Comparison of ENCODE assay signal across 2 cellular contexts in the genomic region with DNA sequence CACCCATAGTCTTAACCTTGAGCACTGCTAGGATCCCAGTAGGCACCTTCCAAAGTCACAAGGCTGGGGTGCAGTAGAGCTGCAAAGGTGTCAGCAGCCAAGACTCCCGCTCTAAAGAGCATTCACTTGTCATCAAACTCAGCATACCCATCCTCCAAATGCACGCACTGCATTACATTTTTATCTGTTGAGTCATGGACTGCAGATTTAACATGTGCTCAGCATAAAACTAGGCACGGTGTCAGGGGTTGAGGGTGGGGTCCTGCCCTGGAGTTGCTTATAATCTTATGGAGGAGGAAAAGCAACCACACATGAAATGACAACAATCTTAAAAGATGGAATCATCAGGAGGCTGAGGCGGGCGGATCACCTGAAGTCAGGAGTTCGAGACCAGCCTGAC.
A peak's percentile ranks its signal among the peaks of the same experiment; 100 is the strongest.
TF ChIP-seq lines count a peak whose summit lies in the region.

No MANE protein-coding gene starts in this region.

TF ChIP-seq in IMR-90, 13 proteins besides CTCF, POLR2A, EP300 and RAD21:
- TF ChIP-seq, protein P1, sequence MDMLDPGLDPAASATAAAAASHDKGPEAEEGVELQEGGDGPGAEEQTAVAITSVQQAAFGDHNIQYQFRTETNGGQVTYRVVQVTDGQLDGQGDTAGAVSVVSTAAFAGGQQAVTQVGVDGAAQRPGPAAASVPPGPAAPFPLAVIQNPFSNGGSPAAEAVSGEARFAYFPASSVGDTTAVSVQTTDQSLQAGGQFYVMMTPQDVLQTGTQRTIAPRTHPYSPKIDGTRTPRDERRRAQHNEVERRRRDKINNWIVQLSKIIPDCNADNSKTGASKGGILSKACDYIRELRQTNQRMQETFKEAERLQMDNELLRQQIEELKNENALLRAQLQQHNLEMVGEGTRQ (IDR thresholded peaks at IDR 0.05; ENCODE audit: low read depth, low read length): no peak
- TF ChIP-seq MAFK (IDR thresholded peaks at IDR 0.05; ENCODE audit: low read depth, low read length): peak; percentile 30; the same call in 1 of the 2 replicates

TF ChIP-seq in K562, 482 proteins besides CTCF, POLR2A, EP300 and RAD21:
- TF ChIP-seq EGR1 (conservative IDR thresholded peaks at IDR 0.05): no peak
- TF ChIP-seq, protein P2, sequence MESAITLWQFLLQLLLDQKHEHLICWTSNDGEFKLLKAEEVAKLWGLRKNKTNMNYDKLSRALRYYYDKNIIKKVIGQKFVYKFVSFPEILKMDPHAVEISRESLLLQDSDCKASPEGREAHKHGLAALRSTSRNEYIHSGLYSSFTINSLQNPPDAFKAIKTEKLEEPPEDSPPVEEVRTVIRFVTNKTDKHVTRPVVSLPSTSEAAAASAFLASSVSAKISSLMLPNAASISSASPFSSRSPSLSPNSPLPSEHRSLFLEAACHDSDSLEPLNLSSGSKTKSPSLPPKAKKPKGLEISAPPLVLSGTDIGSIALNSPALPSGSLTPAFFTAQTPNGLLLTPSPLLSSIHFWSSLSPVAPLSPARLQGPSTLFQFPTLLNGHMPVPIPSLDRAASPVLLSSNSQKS (CRISPR knock-in tag; IDR thresholded peaks at IDR 0.05): no peak
- TF ChIP-seq MBD2 (IDR thresholded peaks at IDR 0.05; ENCODE audit: borderline replicate concordance, low read depth): no peak
- TF ChIP-seq, protein P3, sequence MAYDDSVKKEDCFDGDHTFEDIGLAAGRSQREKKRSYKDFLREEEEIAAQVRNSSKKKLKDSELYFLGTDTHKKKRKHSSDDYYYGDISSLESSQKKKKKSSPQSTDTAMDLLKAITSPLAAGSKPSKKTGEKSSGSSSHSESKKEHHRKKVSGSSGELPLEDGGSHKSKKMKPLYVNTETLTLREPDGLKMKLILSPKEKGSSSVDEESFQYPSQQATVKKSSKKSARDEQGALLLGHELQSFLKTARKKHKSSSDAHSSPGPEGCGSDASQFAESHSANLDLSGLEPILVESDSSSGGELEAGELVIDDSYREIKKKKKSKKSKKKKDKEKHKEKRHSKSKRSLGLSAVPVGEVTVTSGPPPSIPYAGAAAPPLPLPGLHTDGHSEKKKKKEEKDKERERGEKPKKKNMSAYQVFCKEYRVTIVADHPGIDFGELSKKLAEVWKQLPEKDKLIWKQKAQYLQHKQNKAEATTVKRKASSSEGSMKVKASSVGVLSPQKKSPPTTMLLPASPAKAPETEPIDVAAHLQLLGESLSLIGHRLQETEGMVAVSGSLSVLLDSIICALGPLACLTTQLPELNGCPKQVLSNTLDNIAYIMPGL (CRISPR knock-in tag; IDR thresholded peaks at IDR 0.05): no peak
- TF ChIP-seq CC2D1A (IDR thresholded peaks at IDR 0.05): no peak
- TF ChIP-seq MAFF (IDR thresholded peaks at IDR 0.05; ENCODE audit: low read length): peak; percentile 18; the same call in 1 of the 2 replicates
- TF ChIP-seq ZNF175 (CRISPR knock-in tag; IDR thresholded peaks at IDR 0.05; ENCODE audit: low read depth): no peak
- no peak for TF ChIP-seq POLR2G (IDR thresholded peaks at IDR 0.05; ENCODE audit: low read depth, low read length)
- no peak for TF ChIP-seq ERF (CRISPR knock-in tag; IDR thresholded peaks at IDR 0.05)
- TF ChIP-seq SREBF1 (IDR thresholded peaks at IDR 0.05; ENCODE audit: borderline replicate concordance, low read depth, low read length): no peak
- no peak for TF ChIP-seq NR3C1 (CRISPR knock-in tag; IDR thresholded peaks at IDR 0.05)
- TF ChIP-seq POLR2AphosphoS5 (IDR thresholded peaks at IDR 0.05; ENCODE audit: control insufficient read depth, insufficient read depth, low read depth, low read length): no peak
- TF ChIP-seq DPF2 (IDR thresholded peaks at IDR 0.05): no peak
- TF ChIP-seq HDAC1 (IDR thresholded peaks at IDR 0.05): no peak
- no peak for TF ChIP-seq ZNF766 (CRISPR knock-in tag; conservative IDR thresholded peaks at IDR 0.05)
- TF ChIP-seq ZNF316 (IDR thresholded peaks at IDR 0.05): peak; percentile 80
- no peak for TF ChIP-seq MYBL2 (IDR thresholded peaks at IDR 0.05; ENCODE audit: low read depth)
- no peak for TF ChIP-seq MYBL2 (CRISPR knock-in tag; IDR thresholded peaks at IDR 0.05; ENCODE audit: borderline replicate concordance)
- no peak for TF ChIP-seq SMARCE1 (IDR thresholded peaks at IDR 0.05)
- TF ChIP-seq, protein P4, sequence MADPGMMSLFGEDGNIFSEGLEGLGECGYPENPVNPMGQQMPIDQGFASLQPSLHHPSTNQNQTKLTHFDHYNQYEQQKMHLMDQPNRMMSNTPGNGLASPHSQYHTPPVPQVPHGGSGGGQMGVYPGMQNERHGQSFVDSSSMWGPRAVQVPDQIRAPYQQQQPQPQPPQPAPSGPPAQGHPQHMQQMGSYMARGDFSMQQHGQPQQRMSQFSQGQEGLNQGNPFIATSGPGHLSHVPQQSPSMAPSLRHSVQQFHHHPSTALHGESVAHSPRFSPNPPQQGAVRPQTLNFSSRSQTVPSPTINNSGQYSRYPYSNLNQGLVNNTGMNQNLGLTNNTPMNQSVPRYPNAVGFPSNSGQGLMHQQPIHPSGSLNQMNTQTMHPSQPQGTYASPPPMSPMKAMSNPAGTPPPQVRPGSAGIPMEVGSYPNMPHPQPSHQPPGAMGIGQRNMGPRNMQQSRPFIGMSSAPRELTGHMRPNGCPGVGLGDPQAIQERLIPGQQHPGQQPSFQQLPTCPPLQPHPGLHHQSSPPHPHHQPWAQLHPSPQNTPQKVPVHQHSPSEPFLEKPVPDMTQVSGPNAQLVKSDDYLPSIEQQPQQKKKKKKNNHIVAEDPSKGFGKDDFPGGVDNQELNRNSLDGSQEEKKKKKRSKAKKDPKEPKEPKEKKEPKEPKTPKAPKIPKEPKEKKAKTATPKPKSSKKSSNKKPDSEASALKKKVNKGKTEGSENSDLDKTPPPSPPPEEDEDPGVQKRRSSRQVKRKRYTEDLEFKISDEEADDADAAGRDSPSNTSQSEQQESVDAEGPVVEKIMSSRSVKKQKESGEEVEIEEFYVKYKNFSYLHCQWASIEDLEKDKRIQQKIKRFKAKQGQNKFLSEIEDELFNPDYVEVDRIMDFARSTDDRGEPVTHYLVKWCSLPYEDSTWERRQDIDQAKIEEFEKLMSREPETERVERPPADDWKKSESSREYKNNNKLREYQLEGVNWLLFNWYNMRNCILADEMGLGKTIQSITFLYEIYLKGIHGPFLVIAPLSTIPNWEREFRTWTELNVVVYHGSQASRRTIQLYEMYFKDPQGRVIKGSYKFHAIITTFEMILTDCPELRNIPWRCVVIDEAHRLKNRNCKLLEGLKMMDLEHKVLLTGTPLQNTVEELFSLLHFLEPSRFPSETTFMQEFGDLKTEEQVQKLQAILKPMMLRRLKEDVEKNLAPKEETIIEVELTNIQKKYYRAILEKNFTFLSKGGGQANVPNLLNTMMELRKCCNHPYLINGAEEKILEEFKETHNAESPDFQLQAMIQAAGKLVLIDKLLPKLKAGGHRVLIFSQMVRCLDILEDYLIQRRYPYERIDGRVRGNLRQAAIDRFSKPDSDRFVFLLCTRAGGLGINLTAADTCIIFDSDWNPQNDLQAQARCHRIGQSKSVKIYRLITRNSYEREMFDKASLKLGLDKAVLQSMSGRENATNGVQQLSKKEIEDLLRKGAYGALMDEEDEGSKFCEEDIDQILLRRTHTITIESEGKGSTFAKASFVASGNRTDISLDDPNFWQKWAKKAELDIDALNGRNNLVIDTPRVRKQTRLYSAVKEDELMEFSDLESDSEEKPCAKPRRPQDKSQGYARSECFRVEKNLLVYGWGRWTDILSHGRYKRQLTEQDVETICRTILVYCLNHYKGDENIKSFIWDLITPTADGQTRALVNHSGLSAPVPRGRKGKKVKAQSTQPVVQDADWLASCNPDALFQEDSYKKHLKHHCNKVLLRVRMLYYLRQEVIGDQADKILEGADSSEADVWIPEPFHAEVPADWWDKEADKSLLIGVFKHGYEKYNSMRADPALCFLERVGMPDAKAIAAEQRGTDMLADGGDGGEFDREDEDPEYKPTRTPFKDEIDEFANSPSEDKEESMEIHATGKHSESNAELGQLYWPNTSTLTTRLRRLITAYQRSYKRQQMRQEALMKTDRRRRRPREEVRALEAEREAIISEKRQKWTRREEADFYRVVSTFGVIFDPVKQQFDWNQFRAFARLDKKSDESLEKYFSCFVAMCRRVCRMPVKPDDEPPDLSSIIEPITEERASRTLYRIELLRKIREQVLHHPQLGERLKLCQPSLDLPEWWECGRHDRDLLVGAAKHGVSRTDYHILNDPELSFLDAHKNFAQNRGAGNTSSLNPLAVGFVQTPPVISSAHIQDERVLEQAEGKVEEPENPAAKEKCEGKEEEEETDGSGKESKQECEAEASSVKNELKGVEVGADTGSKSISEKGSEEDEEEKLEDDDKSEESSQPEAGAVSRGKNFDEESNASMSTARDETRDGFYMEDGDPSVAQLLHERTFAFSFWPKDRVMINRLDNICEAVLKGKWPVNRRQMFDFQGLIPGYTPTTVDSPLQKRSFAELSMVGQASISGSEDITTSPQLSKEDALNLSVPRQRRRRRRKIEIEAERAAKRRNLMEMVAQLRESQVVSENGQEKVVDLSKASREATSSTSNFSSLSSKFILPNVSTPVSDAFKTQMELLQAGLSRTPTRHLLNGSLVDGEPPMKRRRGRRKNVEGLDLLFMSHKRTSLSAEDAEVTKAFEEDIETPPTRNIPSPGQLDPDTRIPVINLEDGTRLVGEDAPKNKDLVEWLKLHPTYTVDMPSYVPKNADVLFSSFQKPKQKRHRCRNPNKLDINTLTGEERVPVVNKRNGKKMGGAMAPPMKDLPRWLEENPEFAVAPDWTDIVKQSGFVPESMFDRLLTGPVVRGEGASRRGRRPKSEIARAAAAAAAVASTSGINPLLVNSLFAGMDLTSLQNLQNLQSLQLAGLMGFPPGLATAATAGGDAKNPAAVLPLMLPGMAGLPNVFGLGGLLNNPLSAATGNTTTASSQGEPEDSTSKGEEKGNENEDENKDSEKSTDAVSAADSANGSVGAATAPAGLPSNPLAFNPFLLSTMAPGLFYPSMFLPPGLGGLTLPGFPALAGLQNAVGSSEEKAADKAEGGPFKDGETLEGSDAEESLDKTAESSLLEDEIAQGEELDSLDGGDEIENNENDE (IDR thresholded peaks at IDR 0.05; ENCODE audit: low read depth, low read length): no peak
- TF ChIP-seq GABPB2 (CRISPR knock-in tag; conservative IDR thresholded peaks at IDR 0.05): no peak
- no peak for TF ChIP-seq OTX1 (CRISPR knock-in tag; IDR thresholded peaks at IDR 0.05)
- TF ChIP-seq, protein P5, sequence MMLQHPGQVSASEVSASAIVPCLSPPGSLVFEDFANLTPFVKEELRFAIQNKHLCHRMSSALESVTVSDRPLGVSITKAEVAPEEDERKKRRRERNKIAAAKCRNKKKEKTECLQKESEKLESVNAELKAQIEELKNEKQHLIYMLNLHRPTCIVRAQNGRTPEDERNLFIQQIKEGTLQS (IDR thresholded peaks at IDR 0.05): peak; percentile 38; the same call in 1 of the 2 replicates
- TF ChIP-seq, protein P5 (CRISPR knock-in tag; conservative IDR thresholded peaks at IDR 0.05): no peak
- no peak for TF ChIP-seq ZNF696 (CRISPR knock-in tag; conservative IDR thresholded peaks at IDR 0.05)
- no peak for TF ChIP-seq YY1 (IDR thresholded peaks at IDR 0.05; ENCODE audit: borderline replicate concordance in 1 of 3, control insufficient read depth in 1 of 3, extremely low read depth in 1 of 3, insufficient read depth in 3 of 3, insufficient read length in 1 of 3, insufficient replicate concordance in 2 of 3, low read depth in 1 of 3, low read length in 2 of 3)
- no peak for TF ChIP-seq ESRRB (CRISPR knock-in tag; IDR thresholded peaks at IDR 0.05; ENCODE audit: borderline replicate concordance)
- TF ChIP-seq TAL1 (IDR thresholded peaks at IDR 0.05): no peak
- TF ChIP-seq CBX3 (IDR thresholded peaks at IDR 0.05; ENCODE audit: borderline replicate concordance in 1 of 2, low read length in 2 of 2): 0 out of 3 replicates have a peak, but pooled peaks of 1 of the 2 experiments have one; percentile 11
- TF ChIP-seq C11orf30 (IDR thresholded peaks at IDR 0.05; ENCODE audit: low read depth): peak; percentile 25; the same call in 1 of the 2 replicates
- no peak for TF ChIP-seq ADNP (tag; IDR thresholded peaks at IDR 0.05)
